ENCODE assay signal across 25 cellular contexts in genomic region chr10:21002097-21002878, GRCh38.
DNase-seq lines count a peak whose midpoint lies in the region; ATAC-seq and TF ChIP-seq lines count a peak whose summit lies in the region.
"Had no signal": no experiment of that assay in that cellular context is flagged by ENCODE, and none has a peak within 500 bp of the region (broad histone marks: within the 10 kb centered on the region; RNA-seq: fewer than 3 reads in every experiment).

No MANE protein-coding gene starts in this region.

- peak overlapping the region; percentile 57 for H3K4me3 Mint-ChIP-seq in MCF 10A (ENCODE audit: unreplicated experiment)
- H3K4me3 Mint-ChIP-seq: activated CD4-positive, alpha-beta T cell treated with anti-CD3 and anti-CD28 coated beads, Interleukin-2, amount 10 ng/mL, durations not matched to agents 7 days and 5 days; CD14-positive monocyte; endodermal cell; mesothelial cell of epicardium had no signal

- intact Hi-C loops in MCF 10A (cut with micrococcal nuclease) (no loop called here), breast epithelium (cut with DNase I; ENCODE audit: low total_unique reads) (loop anchor here (5.0 kb wide), 1 partner anchor 65 kb away; no protein-coding TSS in a partner anchor), posterior cingulate gyrus (cut with DNase I) (no loop called here)

- H3K27ac Mint-ChIP-seq in MCF 10A (ENCODE audit: low read depth, unreplicated experiment): peak overlapping the region; percentile 87
- H3K27ac Mint-ChIP-seq: activated CD4-positive, alpha-beta T cell treated with anti-CD3 and anti-CD28 coated beads, Interleukin-2, amount 10 ng/mL, durations not matched to agents 7 days and 5 days; CD14-positive monocyte; endodermal cell; mesothelial cell of epicardium had no signal

- no peaks in the 10 kb centered on the region for H3K36me3 ChIP-seq in breast epithelium
- H3K36me3 ChIP-seq: tibial artery had no signal

- POLR2A ChIA-PET in MCF 10A (lab: Yijun Ruan, JAX): interaction anchor here (0.6 to 1.9 kb wide), 5 partner anchors 11 to 117 kb away, joined by 3 to 13 read pairs (median 4); no protein-coding TSS in a partner anchor

- H3K27me3 ChIP-seq in breast epithelium: no peaks in the 10 kb centered on the region
- H3K27me3 ChIP-seq: tibial artery had no signal

- peaks cover 13% of the 10 kb centered on the region for H3K36me3 Mint-ChIP-seq in MCF 10A (ENCODE audit: insufficient read depth, unreplicated experiment)
- H3K36me3 Mint-ChIP-seq: CD14-positive monocyte, mesothelial cell of epicardium had no signal

- CTCF ChIA-PET in MCF 10A (lab: Yijun Ruan, JAX): interaction anchor here (0.6 kb wide), 2 partner anchors 516 to 592 kb away, joined by 3 to 4 read pairs; no protein-coding TSS in a partner anchor

- DNase-seq in MCF 10A (ENCODE audit: unreplicated experiment) (peak; percentile 88), breast epithelium (ENCODE audit: low spot score in 2 of 2) (no peak), cerebellar cortex (ENCODE audit: low spot score) (peak; percentile 64), iris pigment epithelial cell (ENCODE audit: low read depth) (peak; percentile 94), posterior cingulate gyrus (no peak), NCI-H1105 (lab: John Stamatoyannopoulos, UW) (no peak)
- DNase-seq: 8988T; activated CD4-positive, alpha-beta T cell treated with anti-CD3 and anti-CD28 coated beads, Interleukin-2, amount 10 ng/mL, durations not matched to agents 7 days and 5 days; activated naive CD4-positive, alpha-beta T cell treated with anti-CD3 and anti-CD28 coated beads, Interleukin-2, amount 50 U/mL, for 16 hours; activated T-cell treated with anti-CD3 and anti-CD28 coated beads for 4 hours; central memory CD4-positive, alpha-beta T cell; DMS53; endodermal cell; head of caudate nucleus; islet precursor cell; NCI-H1930; occipital lobe; OCI-M1; tibial artery had no signal

- no peak for TF ChIP-seq POLR2A in breast epithelium (IDR thresholded peaks at IDR 0.05)

- no peaks in the 10 kb centered on the region for H3K9me3 ChIP-seq in breast epithelium
- H3K9me3 ChIP-seq: tibial artery had no signal

- peaks cover 40% of the 10 kb centered on the region for H3K4me1 Mint-ChIP-seq in MCF 10A (ENCODE audit: insufficient read depth, unreplicated experiment)
- H3K4me1 Mint-ChIP-seq: activated CD4-positive, alpha-beta T cell treated with anti-CD3 and anti-CD28 coated beads, Interleukin-2, amount 10 ng/mL, durations not matched to agents 7 days and 5 days; CD14-positive monocyte had no signal

- H3K27ac ChIP-seq in breast epithelium: no peak overlapping the region
- H3K27ac ChIP-seq: skin epidermis, tibial artery had no signal

- H3K4me1 ChIP-seq in breast epithelium: no peaks in the 10 kb centered on the region

- TSS peak; percentile 86 for BruUV-seq in MCF 10A (replicated peaks; lab: Mats Ljungman, UMichigan)

- no peaks in the 10 kb centered on the region for H3K9me3 Mint-ChIP-seq in MCF 10A (ENCODE audit: unreplicated experiment)
- H3K9me3 Mint-ChIP-seq: activated CD4-positive, alpha-beta T cell treated with anti-CD3 and anti-CD28 coated beads, Interleukin-2, amount 10 ng/mL, durations not matched to agents 7 days and 5 days; endodermal cell; mesothelial cell of epicardium had no signal

- H3K27me3 Mint-ChIP-seq in MCF 10A (ENCODE audit: insufficient read depth, unreplicated experiment): no peaks in the 10 kb centered on the region
- H3K27me3 Mint-ChIP-seq: activated CD4-positive, alpha-beta T cell treated with anti-CD3 and anti-CD28 coated beads, Interleukin-2, amount 10 ng/mL, durations not matched to agents 7 days and 5 days had no signal

- ATAC-seq in HG03108 (IDR thresholded peaks at IDR 0.05; ENCODE audit: unreplicated experiment) (no peak), GM21825 (IDR thresholded peaks at IDR 0.05; ENCODE audit: unreplicated experiment) (no peak)
- ATAC-seq: HCT116 had no signal

- H3K4me3 ChIP-seq in breast epithelium: no peak overlapping the region
- H3K4me3 ChIP-seq: skin epidermis, tibial artery had no signal

- TF ChIP-seq CTCF in MCF 10A (IDR thresholded peaks at IDR 0.05; ENCODE audit: unreplicated experiment) (no peak), breast epithelium (IDR thresholded peaks at IDR 0.05) (no peak)

Comparison
In these comparisons a context has a peak if more than half of its experiments do, and no peak if none do; other contexts are left out.
1. DNase-seq: peak in MCF 10A (single experiment), cerebellar cortex (single experiment) and iris pigment epithelial cell (single experiment); none in breast epithelium (0 of 2), posterior cingulate gyrus (0 of 10) and NCI-H1105 (single experiment).